ENCODE assay signal across 8 cellular contexts in genomic region chr18:36828157-36828629, GRCh38. TPM values are rescaled to one million over a fixed set of nuclear protein-coding genes. Genes with fewer than 3 reads are reported as not detected.
A peak's percentile ranks its signal among the peaks of the same experiment; 100 is the strongest.
DNase-seq lines count a peak whose midpoint lies in the region; TF ChIP-seq lines count a peak whose summit lies in the region.

No MANE protein-coding gene starts in this region.

- H3K27ac ChIP-seq in dorsolateral prefrontal cortex (peak overlapping the region; percentile 18 to 91 (median 83)), thymus (ENCODE audit: low read depth) (peak overlapping the region; percentile 84)

- H3K36me3 ChIP-seq in thymus (ENCODE audit: control insufficient read depth, insufficient read depth): no peaks in the 10 kb centered on the region

- peak overlapping the region; percentile 57 to 98 (median 90) for H3K4me3 ChIP-seq in dorsolateral prefrontal cortex
- H3K4me3 ChIP-seq in thymus (ENCODE audit: low read length): peak overlapping the region; percentile 95

- no peaks in the 10 kb centered on the region for H3K9me3 ChIP-seq in thymus (ENCODE audit: control insufficient read depth)

- H3K4me1 ChIP-seq in thymus (ENCODE audit: control insufficient read depth, insufficient read depth, low read length): no peaks in the 10 kb centered on the region

- H3K27me3 ChIP-seq in dorsolateral prefrontal cortex: no peaks in the 10 kb centered on the region
- no peaks in the 10 kb centered on the region for H3K27me3 ChIP-seq in thymus (ENCODE audit: control insufficient read depth, insufficient read depth)

- no peak for TF ChIP-seq CTCF in dorsolateral prefrontal cortex (IDR thresholded peaks at IDR 0.05 in 54 of 56, conservative IDR thresholded peaks at IDR 0.05 in 2 of 56; ENCODE audit: low read depth in 1 of 56, partially characterized antibody in 56 of 56)

- peak; percentile 9 for DNase-seq in activated gamma-delta T cell treated with Interleukin-2 at 50 U/mL for 16 hours
- DNase-seq in activated gamma-delta T cell (lab: John Stamatoyannopoulos, UW): no peak
- peak; percentile 40 for DNase-seq in HT1080 (ENCODE audit: low read depth)
- peak in 3 of 5 donors; percentile 7 to 17 (median 17) for DNase-seq in T-helper 1 cell
- peak in 2 of 10 donors; percentile 19 to 33 for DNase-seq in dorsolateral prefrontal cortex
- peak; percentile 34 to 43 for DNase-seq in lung microvascular endothelial cell (ENCODE audit: low read depth in 2 of 2)
- no peak for DNase-seq in NCI-H1417 treated with DMSO at 0.1 percent for 48 hours (lab: John Stamatoyannopoulos, UW)

- under 1% methylated on average over 18 of the region's 18 CpGs for WGBS in thymus

- intact Hi-C loops in dorsolateral prefrontal cortex (cut with DNase I): no loop called here

RNA-seq across cellular contexts. Expression of gene TPGS2, which starts 0.6 kb away (rescaled TPM):
- 114 and 123 TPM in 2 replicates for total RNA-seq in HT1080 (2014; rRNA removed; shearing (Covaris generic))
- 158 and 162 TPM in 2 replicates for polyA plus RNA-seq in HT1080 (2015; cell fraction: cytosol; rRNA removed)
- 44.9 and 47.3 TPM in 2 replicates for polyA plus RNA-seq in HT1080 (2015; cell fraction: nucleus; rRNA removed)
- total RNA-seq in dorsolateral prefrontal cortex: 100 to 1,000 TPM in 86 of 120 experiments, 10 to 100 TPM in 34; 69.9 to 161 (median 110) TPM
- 134 and 156 TPM in 2 replicates for total RNA-seq in lung microvascular endothelial cell
- 44.6 TPM for polyA plus RNA-seq in thymus

RNA-seq across cellular contexts. Expression of gene KIAA1328, which starts 0.7 kb away (rescaled TPM):
- total RNA-seq in HT1080 (2014; rRNA removed; shearing (Covaris generic)): 1.2 and 1.4 TPM in 2 replicates
- polyA plus RNA-seq in HT1080 (2015; cell fraction: cytosol; rRNA removed): 0.94 and 2.7 TPM in 2 replicates
- 3.5 and 4.2 TPM in 2 replicates for polyA plus RNA-seq in HT1080 (2015; cell fraction: nucleus; rRNA removed)
- total RNA-seq in dorsolateral prefrontal cortex (10 to 100 TPM; 14.8 to 32.4 (median 22.5) TPM), lung microvascular endothelial cell (3.5 and 4.2 TPM in 2 replicates)
- polyA plus RNA-seq in thymus: 4.2 TPM

Comparison
In these comparisons a context has a peak if more than half of its experiments do, and no peak if none do; other contexts are left out.
1. DNase-seq: peak in activated gamma-delta T cell treated with Interleukin-2 at 50 U/mL for 16 hours (single experiment), HT1080 (single experiment), T-helper 1 cell (3 of 5) and lung microvascular endothelial cell (2 of 2); none in activated gamma-delta T cell (single experiment) and NCI-H1417 treated with DMSO at 0.1 percent for 48 hours (single experiment).